In genomic region chr2:5694016-5694690, GRCh38 we compare ENCODE assay signal across 11 cellular contexts. TPM values are rescaled to one million over a fixed set of nuclear protein-coding genes. Genes with fewer than 3 reads are reported as not detected.
DNase-seq lines count a peak whose midpoint lies in the region; ATAC-seq and TF ChIP-seq lines count a peak whose summit lies in the region.
"Had no signal": no experiment of that assay in that cellular context is flagged by ENCODE, and none has a peak within 500 bp of the region (broad histone marks: within the 10 kb centered on the region; RNA-seq: fewer than 3 reads in every experiment).

No MANE protein-coding gene starts in this region.

- peak overlapping the region; percentile 54 to 99 (median 78) for H3K27ac Mint-ChIP-seq in nephron
- no peak overlapping the region for H3K27ac Mint-ChIP-seq in CD14-positive monocyte

- peak overlapping the region; percentile 96 to 97 (median 96) for H3K4me3 Mint-ChIP-seq in nephron
- peak overlapping the region in 1 of 2 donors; percentile 74 for H3K4me3 Mint-ChIP-seq in CD14-positive monocyte

- H3K36me3 Mint-ChIP-seq in nephron (ENCODE audit: low read depth) (peaks cover 20% of the 10 kb centered on the region), CD14-positive monocyte (peaks cover 2 to 3% of the 10 kb centered on the region in 2 donors)

- DNase-seq in EH (ENCODE audit: low read depth) (peak; percentile 37), NCI-H1105 treated with DMSO at 0.1 percent for 48 hours (lab: John Stamatoyannopoulos, UW) (peak; percentile 27), astrocyte of the spinal cord (ENCODE audit: low read depth, low spot score) (peak; percentile 50), activated gamma-delta T cell treated with Interleukin-2 at 50 U/mL for 16 hours (no peak), CD14-positive monocyte (ENCODE audit: low spot score) (no peak)
- DNase-seq in effector CD4-positive, alpha-beta T cell, result no peak
- DNase-seq: activated effector memory CD4-positive, alpha-beta T cell treated with anti-CD3 and anti-CD28 coated beads, Interleukin-2, amount 50 U/mL, for 16 hours; SIG-M5; tibial artery had no signal

- H3K9me3 Mint-ChIP-seq in nephron (no peaks in the 10 kb centered on the region), CD14-positive monocyte (peaks cover 0 to 30% (median 16%) of the 10 kb centered on the region in 7 donors)

- TF ChIP-seq CTCF in astrocyte of the spinal cord (IDR thresholded peaks at IDR 0.05; ENCODE audit: low read depth, low read length), result no peak
- no peak for TF ChIP-seq CTCF in nephron (IDR thresholded peaks at IDR 0.05; ENCODE audit: unreplicated experiment in 3 of 3)
- TF ChIP-seq CTCF in CD14-positive monocyte (IDR thresholded peaks at IDR 0.05), result no peak

- peaks cover 22% of the 10 kb centered on the region for H3K27me3 Mint-ChIP-seq in nephron (ENCODE audit: low read depth)
- peaks cover 68 to 90% (median 76%) of the 10 kb centered on the region in 3 donors for H3K27me3 Mint-ChIP-seq in CD14-positive monocyte (ENCODE audit: low read depth in 3 of 3)

- in situ Hi-C loops in astrocyte of the spinal cord (cut with HindIII; ENCODE audit: low sequenced_read_pairs), result no loop called here

- peak overlapping the region; percentile 81 for H3K4me3 ChIP-seq in astrocyte of the spinal cord (ENCODE audit: low read depth, low read length)
- H3K4me3 ChIP-seq: tibial artery had no signal

- ATAC-seq in HG03521 (IDR thresholded peaks at IDR 0.05; ENCODE audit: unreplicated experiment), result no peak

- intact Hi-C loops in CD14-positive monocyte (cut with micrococcal nuclease), result no loop called here

- H3K4me1 Mint-ChIP-seq in nephron, result peaks cover 29% of the 10 kb centered on the region
- peaks cover 3% of the 10 kb centered on the region for H3K4me1 Mint-ChIP-seq in CD14-positive monocyte

RNA-seq across cellular contexts. Expression of gene SOX11, which starts 2.0 kb away (rescaled TPM):
- polyA plus RNA-seq in CD14-positive monocyte, result not detected

Comparison
In these comparisons a context has a peak if more than half of its experiments do, and no peak if none do; other contexts are left out.
1. DNase-seq: peak in EH (single experiment), NCI-H1105 treated with DMSO at 0.1 percent for 48 hours (single experiment) and astrocyte of the spinal cord (single experiment); none in effector CD4-positive, alpha-beta T cell (single experiment), activated gamma-delta T cell treated with Interleukin-2 at 50 U/mL for 16 hours (single experiment) and CD14-positive monocyte (single experiment).
2. H3K27ac Mint-ChIP-seq: peak in nephron (3 of 3); none in CD14-positive monocyte (0 of 7).